In the genomic region with DNA sequence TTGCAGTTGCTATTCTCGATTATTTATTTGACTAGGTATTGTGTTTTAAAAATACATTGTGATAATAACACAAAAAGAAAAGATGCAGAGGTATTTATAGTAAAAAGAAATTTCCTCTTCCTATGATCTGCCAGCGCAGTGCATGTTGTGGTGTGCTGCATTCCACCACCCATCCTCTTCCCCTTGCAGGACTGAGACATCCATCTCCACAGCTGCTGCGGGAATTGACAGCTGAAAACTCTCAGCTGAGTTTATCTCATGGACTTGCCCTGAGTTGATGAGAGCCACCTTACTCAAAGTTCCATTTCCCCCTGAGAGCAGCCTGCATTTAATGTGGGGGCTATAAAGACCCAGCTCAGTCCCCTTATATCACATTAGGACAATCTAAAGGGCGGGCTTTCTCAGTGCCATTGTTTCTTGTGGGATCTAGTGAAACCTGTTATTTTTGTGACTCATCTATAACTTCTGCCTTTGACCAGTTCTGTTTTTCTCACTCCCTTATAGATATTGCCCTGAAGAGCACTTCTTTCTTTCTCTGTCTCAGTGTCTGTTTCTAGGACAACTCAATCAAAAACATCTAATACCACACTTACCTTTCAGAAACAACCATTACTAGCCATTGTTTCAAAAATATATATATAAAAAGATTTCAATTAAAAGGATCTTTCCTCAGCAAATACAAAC, we compare ENCODE assay signal across 12 cellular contexts.
DNase-seq lines count a peak whose midpoint lies in the region; ATAC-seq and TF ChIP-seq lines count a peak whose summit lies in the region.
"Had no signal": no experiment of that assay in that cellular context is flagged by ENCODE, and none has a peak within 500 bp of the region (broad histone marks: within the 10 kb centered on the region; RNA-seq: fewer than 3 reads in every experiment).

No MANE protein-coding gene starts in this region.

- no peak for TF ChIP-seq POLR2A in body of pancreas (IDR thresholded peaks at IDR 0.05)

- DNase-seq in PC-3 (peak; percentile 26), pons (ENCODE audit: low spot score) (peak; percentile 36), WERI-Rb-1 (no peak), NCI-H69 (lab: John Stamatoyannopoulos, UW) (no peak), body of pancreas (no peak)
- DNase-seq: activated T-cell treated with anti-CD3 and anti-CD28 coated beads, Interleukin-2, amount 50 U/mL, for 72 hours; brain microvascular endothelial cell; erythroblast; NCI-H2081 had no signal

- H4K20me1 ChIP-seq in PC-3 (ENCODE audit: low read length) = no peaks in the 10 kb centered on the region

- H3K4me1 ChIP-seq in PC-3 (ENCODE audit: insufficient read depth, low read length) (no peaks in the 10 kb centered on the region), body of pancreas (no peaks in the 10 kb centered on the region)

- H3K27ac ChIP-seq in PC-3 (ENCODE audit: low read length) = no peak overlapping the region
- no peak overlapping the region for H3K27ac ChIP-seq in WERI-Rb-1
- H3K27ac ChIP-seq in body of pancreas = no peak overlapping the region
- H3K27ac ChIP-seq: brain microvascular endothelial cell had no signal

- no peak overlapping the region for H2AFZ ChIP-seq in PC-3 (ENCODE audit: low read length)

- peak; percentile 93 for ATAC-seq in GM19438 (IDR thresholded peaks at IDR 0.05; ENCODE audit: low read depth, unreplicated experiment)
- ATAC-seq in HG02973 (IDR thresholded peaks at IDR 0.05; ENCODE audit: unreplicated experiment) = peak; percentile 69
- ATAC-seq in PC-3 = peak; percentile 62
- no peak for ATAC-seq in body of pancreas
- ATAC-seq: activated T-cell treated with anti-CD3 and anti-CD28 coated beads, Interleukin-2, amount 50 U/mL, for 72 hours; WTC11 had no signal

- H3K36me3 ChIP-seq in PC-3 (ENCODE audit: low read depth, low read length) (no peaks in the 10 kb centered on the region), WERI-Rb-1 (no peaks in the 10 kb centered on the region), body of pancreas (replicated peaks in 1 of 2; ENCODE audit: insufficient read depth in 1 of 2, low read depth in 2 of 2) (no peaks in the 10 kb centered on the region)
- H3K36me3 ChIP-seq: brain microvascular endothelial cell had no signal

- intact Hi-C loops in PC-3 (cut with micrococcal nuclease) (no loop called here), body of pancreas (cut with DNase I) (no loop called here)

- POLR2A ChIA-PET in PC-3 (lab: Charles Lee; ENCODE audit: unreplicated experiment) = interaction anchor here (0.7 kb wide), 1 partner anchor 33 kb away, joined by 4 read pairs; no protein-coding TSS in a partner anchor

- 42 to 43% methylated on average over 4 of the region's 4 CpGs for WGBS in body of pancreas, 2 donors

- no peaks in the 10 kb centered on the region for H3K9me2 ChIP-seq in PC-3 (replicated peaks; ENCODE audit: low read length)

- H3K27me3 ChIP-seq in PC-3 (ENCODE audit: low read length) (no peaks in the 10 kb centered on the region), WERI-Rb-1 (ENCODE audit: insufficient read depth, low read depth, severe bottlenecking) (no peaks in the 10 kb centered on the region), body of pancreas (no peaks in the 10 kb centered on the region)
- H3K27me3 ChIP-seq: brain microvascular endothelial cell had no signal

- H3K4me3 ChIP-seq in PC-3 (ENCODE audit: low read length) (no peak overlapping the region), WERI-Rb-1 (ENCODE audit: low read depth, low read length) (no peak overlapping the region), body of pancreas (no peak overlapping the region)

- CTCF ChIA-PET in PC-3 (lab: Charles Lee) = no interaction called here

- H3K9ac ChIP-seq in PC-3 (ENCODE audit: low read length) = no peak overlapping the region

- H3F3A ChIP-seq in PC-3 (ENCODE audit: low read length, unreplicated experiment) = no peaks in the 10 kb centered on the region

- H3K79me2 ChIP-seq in PC-3 (ENCODE audit: low read length) = no peaks in the 10 kb centered on the region

- TF ChIP-seq CTCF in PC-3 (conservative IDR thresholded peaks at IDR 0.05; ENCODE audit: low read depth, low read length) = no peak
- TF ChIP-seq CTCF in WERI-Rb-1 (IDR thresholded peaks at IDR 0.05; ENCODE audit: low read depth, low read length) = no peak
- TF ChIP-seq CTCF in body of pancreas (IDR thresholded peaks at IDR 0.05) = no peak

- no peak overlapping the region for H3K4me2 ChIP-seq in PC-3 (ENCODE audit: low read length)

- H3K9me3 ChIP-seq in PC-3 (ENCODE audit: low read length) (no peaks in the 10 kb centered on the region), WERI-Rb-1 (ENCODE audit: severe bottlenecking) (no peaks in the 10 kb centered on the region), body of pancreas (no peaks in the 10 kb centered on the region)

- BruUV-seq in PC-3 (replicated peaks; lab: Mats Ljungman, UMichigan) = no TSS peak

Comparison
In these comparisons a context has a peak if more than half of its experiments do, and no peak if none do; other contexts are left out.
1. DNase-seq: peak in PC-3 (single experiment) and pons (single experiment); none in WERI-Rb-1 (single experiment), NCI-H69 (single experiment) and body of pancreas (0 of 4).